Comparison of ENCODE assay signal across 9 cellular contexts in the genomic region with DNA sequence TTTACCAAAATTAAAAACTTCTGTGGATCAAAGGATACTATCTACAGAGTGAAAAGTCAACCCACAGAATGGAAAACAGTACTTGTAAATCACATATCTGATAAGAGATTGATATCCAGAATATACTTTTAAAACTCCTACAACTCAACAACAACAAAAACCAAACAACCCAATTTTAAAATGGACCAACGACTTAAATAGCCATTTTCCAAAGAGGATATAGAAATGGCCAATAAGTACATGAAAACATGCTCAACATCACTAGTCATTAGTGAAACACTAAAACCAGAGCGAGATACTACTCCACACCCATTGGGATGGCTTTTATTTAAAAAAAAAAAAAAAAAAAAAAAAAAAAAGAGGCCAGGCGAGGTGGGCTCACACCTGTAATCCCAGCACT.
"Had no signal": no experiment of that assay in that cellular context is flagged by ENCODE, and none has a peak within 500 bp of the region (broad histone marks: within the 10 kb centered on the region; RNA-seq: fewer than 3 reads in every experiment).

No MANE protein-coding gene starts in this region.

- H3K4me3 ChIP-seq: GM23248, HAP-1, K562 had no signal

- H3K4me1 ChIP-seq: HAP-1 had no signal

- H3K27ac ChIP-seq: GM23248 had no signal

- ATAC-seq: HCT116, K562 had no signal

- H3K36me3 ChIP-seq: HAP-1 had no signal

- FAIRE-seq: HTR-8/SVneo, K562 had no signal

- DNase-seq: GM23248, GOT3, H7, IMR-90, KG1 had no signal
